ENCODE assay signal across 8 cellular contexts in the genomic region with DNA sequence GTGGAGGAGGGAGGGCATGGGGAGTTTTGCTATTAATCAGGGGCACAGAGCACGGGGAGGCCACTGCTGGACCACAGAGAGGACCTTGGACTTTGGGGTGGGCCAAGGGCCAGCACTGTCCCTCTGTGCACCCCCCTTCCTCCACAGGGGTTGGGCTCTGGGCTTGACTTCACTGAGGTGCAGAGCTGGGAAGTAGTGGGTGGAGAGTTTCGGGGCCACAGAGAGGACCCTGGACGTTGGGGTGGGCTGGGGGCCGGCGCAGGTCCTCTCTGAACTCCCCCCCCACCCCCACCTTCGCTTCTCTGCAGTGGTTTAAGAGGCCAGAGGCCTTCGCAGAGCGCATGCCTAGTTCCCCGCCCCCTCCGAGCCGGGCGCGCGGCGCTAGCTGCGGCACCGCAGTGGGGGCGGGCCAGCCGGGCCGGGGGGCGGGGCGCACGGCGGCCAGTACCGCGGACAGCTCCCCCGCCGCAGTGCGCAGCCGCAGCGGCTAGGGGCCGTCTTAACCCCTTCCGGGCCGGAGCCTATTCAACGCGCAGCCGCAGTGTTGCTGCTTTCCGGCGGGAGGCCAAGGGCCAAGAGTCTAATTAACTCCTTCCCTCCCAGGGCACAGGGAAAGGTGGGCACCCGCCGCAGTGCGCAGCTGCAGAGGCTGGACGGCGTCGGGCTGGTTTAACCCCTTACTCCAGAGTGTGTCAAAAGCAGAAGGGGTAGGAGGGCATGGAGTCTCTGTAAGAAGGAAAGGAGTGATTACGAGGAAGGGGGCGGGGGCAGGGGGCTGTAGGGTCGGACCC. TPM values are rescaled to one million over a fixed set of nuclear protein-coding genes. Genes with fewer than 3 reads are reported as not detected.
DNase-seq lines count a peak whose midpoint lies in the region; ATAC-seq and TF ChIP-seq lines count a peak whose summit lies in the region.

No MANE protein-coding gene starts in this region.

- H3F3A ChIP-seq in smooth muscle cell (ENCODE audit: low read depth), result peaks cover 8% of the 10 kb centered on the region

- H3K4me2 ChIP-seq in smooth muscle cell, result peak overlapping the region; percentile 82

- peaks cover 47% of the 10 kb centered on the region for H4K20me1 ChIP-seq in smooth muscle cell (ENCODE audit: low read depth)

- H3K36me3 Mint-ChIP-seq in activated naive CD4-positive, alpha-beta T cell treated with anti-CD3 and anti-CD28 coated beads, Interleukin-2, amount 50 U/mL, for 72 hours, result peaks cover 25 to 36% of the 10 kb centered on the region in 2 donors

- no peaks in the 10 kb centered on the region for H3K36me3 ChIP-seq in smooth muscle cell (ENCODE audit: low read depth)

- TF ChIP-seq CTCF in smooth muscle cell (IDR thresholded peaks at IDR 0.05; ENCODE audit: borderline replicate concordance, insufficient read depth, poor library complexity, severe bottlenecking), result no peak

- H3K27ac ChIP-seq in smooth muscle cell (ENCODE audit: low read depth), result no peak overlapping the region

- peaks cover 5% of the 10 kb centered on the region for H3K4me1 ChIP-seq in smooth muscle cell (ENCODE audit: low read depth)

- H3K27ac Mint-ChIP-seq in activated naive CD4-positive, alpha-beta T cell treated with anti-CD3 and anti-CD28 coated beads, Interleukin-2, amount 50 U/mL, for 72 hours, result no peak overlapping the region

- no peaks in the 10 kb centered on the region for H3K9me3 ChIP-seq in smooth muscle cell (replicated peaks; ENCODE audit: low read depth)

- peak; percentile 42 for DNase-seq in EL
- DNase-seq in NCI-H1105 treated with DMSO at 0.1 percent for 48 hours (lab: John Stamatoyannopoulos, UW), result peak; percentile 94
- DNase-seq in activated naive CD4-positive, alpha-beta T cell treated with anti-CD3 and anti-CD28 coated beads, Interleukin-2, amount 50 U/mL, for 72 hours (ENCODE audit: low spot score in 2 of 2), result peak; percentile 71 to 90
- DNase-seq in hippocampal formation (lab: John Stamatoyannopoulos, UW), result peak; percentile 34 to 54
- DNase-seq in smooth muscle cell (lab: John Stamatoyannopoulos, UW; ENCODE audit: unreplicated experiment), result peak; percentile 14

- H2AFZ ChIP-seq in smooth muscle cell (ENCODE audit: low read depth), result no peak overlapping the region

- peaks cover 0 to 9% of the 10 kb centered on the region in 2 donors for H3K9me3 Mint-ChIP-seq in activated naive CD4-positive, alpha-beta T cell treated with anti-CD3 and anti-CD28 coated beads, Interleukin-2, amount 50 U/mL, for 72 hours

- peak overlapping the region; percentile 30 for H3K4me3 ChIP-seq in smooth muscle cell

- no peaks in the 10 kb centered on the region for H3K79me2 ChIP-seq in smooth muscle cell (ENCODE audit: low read depth)

- ATAC-seq in SK-N-SH treated with all-trans-retinoic acid at 6 μM for 48 hours (peak; percentile 12; the same call in 2 of the 3 replicates), GM19463 (IDR thresholded peaks at IDR 0.05; ENCODE audit: unreplicated experiment) (no peak), GM21723 (IDR thresholded peaks at IDR 0.05; ENCODE audit: unreplicated experiment) (no peak)
- peak; percentile 25 to 34 for ATAC-seq in activated naive CD4-positive, alpha-beta T cell treated with anti-CD3 and anti-CD28 coated beads, Interleukin-2, amount 50 U/mL, for 72 hours

- 3% methylated on average over 26 of the region's 48 CpGs for WGBS in smooth muscle cell (ENCODE audit: low lambda C conversion rate)

- H3K9ac ChIP-seq in smooth muscle cell (ENCODE audit: low read depth), result no peak overlapping the region

- H3K27me3 ChIP-seq in smooth muscle cell (ENCODE audit: low read depth), result peaks cover 19% of the 10 kb centered on the region

TF ChIP-seq in SK-N-SH treated with all-trans-retinoic acid at 6 μM for 48 hours, 23 proteins besides CTCF, POLR2A, EP300 and RAD21 (continues in another document):
- TF ChIP-seq OSR1 (CRISPR knock-in tag; IDR thresholded peaks at IDR 0.05) (no peak), TCF4 (CRISPR knock-in tag; IDR thresholded peaks at IDR 0.05; ENCODE audit: borderline replicate concordance) (no peak), ISL1 (CRISPR knock-in tag; IDR thresholded peaks at IDR 0.05) (no peak), ZC3H10 (CRISPR knock-in tag; IDR thresholded peaks at IDR 0.05) (no peak), ARNTL (CRISPR knock-in tag; IDR thresholded peaks at IDR 0.05; ENCODE audit: borderline replicate concordance, low read depth) (no peak), ZNF565 (CRISPR knock-in tag; conservative IDR thresholded peaks at IDR 0.05; ENCODE audit: low read depth) (no peak), GLIS3 (CRISPR knock-in tag; IDR thresholded peaks at IDR 0.05) (no peak), CSDC2 (CRISPR knock-in tag; IDR thresholded peaks at IDR 0.05) (no peak), ESRRG (CRISPR knock-in tag; IDR thresholded peaks at IDR 0.05) (no peak), PPARA (CRISPR knock-in tag; IDR thresholded peaks at IDR 0.05; ENCODE audit: borderline replicate concordance) (no peak), SNAI2 (CRISPR knock-in tag; IDR thresholded peaks at IDR 0.05) (no peak)
- TF ChIP-seq, protein P1, sequence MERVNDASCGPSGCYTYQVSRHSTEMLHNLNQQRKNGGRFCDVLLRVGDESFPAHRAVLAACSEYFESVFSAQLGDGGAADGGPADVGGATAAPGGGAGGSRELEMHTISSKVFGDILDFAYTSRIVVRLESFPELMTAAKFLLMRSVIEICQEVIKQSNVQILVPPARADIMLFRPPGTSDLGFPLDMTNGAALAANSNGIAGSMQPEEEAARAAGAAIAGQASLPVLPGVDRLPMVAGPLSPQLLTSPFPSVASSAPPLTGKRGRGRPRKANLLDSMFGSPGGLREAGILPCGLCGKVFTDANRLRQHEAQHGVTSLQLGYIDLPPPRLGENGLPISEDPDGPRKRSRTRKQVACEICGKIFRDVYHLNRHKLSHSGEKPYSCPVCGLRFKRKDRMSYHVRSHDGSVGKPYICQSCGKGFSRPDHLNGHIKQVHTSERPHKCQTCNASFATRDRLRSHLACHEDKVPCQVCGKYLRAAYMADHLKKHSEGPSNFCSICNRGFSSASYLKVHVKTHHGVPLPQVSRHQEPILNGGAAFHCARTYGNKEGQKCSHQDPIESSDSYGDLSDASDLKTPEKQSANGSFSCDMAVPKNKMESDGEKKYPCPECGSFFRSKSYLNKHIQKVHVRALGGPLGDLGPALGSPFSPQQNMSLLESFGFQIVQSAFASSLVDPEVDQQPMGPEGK (CRISPR knock-in tag; IDR thresholded peaks at IDR 0.05; ENCODE audit: borderline replicate concordance), result no peak
- TF ChIP-seq, protein P2, sequence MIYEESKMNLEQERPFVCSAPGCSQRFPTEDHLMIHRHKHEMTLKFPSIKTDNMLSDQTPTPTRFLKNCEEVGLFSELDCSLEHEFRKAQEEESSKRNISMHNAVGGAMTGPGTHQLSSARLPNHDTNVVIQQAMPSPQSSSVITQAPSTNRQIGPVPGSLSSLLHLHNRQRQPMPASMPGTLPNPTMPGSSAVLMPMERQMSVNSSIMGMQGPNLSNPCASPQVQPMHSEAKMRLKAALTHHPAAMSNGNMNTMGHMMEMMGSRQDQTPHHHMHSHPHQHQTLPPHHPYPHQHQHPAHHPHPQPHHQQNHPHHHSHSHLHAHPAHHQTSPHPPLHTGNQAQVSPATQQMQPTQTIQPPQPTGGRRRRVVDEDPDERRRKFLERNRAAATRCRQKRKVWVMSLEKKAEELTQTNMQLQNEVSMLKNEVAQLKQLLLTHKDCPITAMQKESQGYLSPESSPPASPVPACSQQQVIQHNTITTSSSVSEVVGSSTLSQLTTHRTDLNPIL (CRISPR knock-in tag; IDR thresholded peaks at IDR 0.05; ENCODE audit: low read depth), result no peak
- TF ChIP-seq, protein P3, sequence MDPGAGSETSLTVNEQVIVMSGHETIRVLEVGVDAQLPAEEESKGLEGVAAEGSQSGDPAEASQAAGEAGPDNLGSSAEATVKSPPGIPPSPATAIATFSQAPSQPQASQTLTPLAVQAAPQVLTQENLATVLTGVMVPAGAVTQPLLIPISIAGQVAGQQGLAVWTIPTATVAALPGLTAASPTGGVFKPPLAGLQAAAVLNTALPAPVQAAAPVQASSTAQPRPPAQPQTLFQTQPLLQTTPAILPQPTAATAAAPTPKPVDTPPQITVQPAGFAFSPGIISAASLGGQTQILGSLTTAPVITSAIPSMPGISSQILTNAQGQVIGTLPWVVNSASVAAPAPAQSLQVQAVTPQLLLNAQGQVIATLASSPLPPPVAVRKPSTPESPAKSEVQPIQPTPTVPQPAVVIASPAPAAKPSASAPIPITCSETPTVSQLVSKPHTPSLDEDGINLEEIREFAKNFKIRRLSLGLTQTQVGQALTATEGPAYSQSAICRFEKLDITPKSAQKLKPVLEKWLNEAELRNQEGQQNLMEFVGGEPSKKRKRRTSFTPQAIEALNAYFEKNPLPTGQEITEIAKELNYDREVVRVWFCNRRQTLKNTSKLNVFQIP (CRISPR knock-in tag; IDR thresholded peaks at IDR 0.05; ENCODE audit: borderline replicate concordance, low read depth), result no peak
- TF ChIP-seq, protein P4, sequence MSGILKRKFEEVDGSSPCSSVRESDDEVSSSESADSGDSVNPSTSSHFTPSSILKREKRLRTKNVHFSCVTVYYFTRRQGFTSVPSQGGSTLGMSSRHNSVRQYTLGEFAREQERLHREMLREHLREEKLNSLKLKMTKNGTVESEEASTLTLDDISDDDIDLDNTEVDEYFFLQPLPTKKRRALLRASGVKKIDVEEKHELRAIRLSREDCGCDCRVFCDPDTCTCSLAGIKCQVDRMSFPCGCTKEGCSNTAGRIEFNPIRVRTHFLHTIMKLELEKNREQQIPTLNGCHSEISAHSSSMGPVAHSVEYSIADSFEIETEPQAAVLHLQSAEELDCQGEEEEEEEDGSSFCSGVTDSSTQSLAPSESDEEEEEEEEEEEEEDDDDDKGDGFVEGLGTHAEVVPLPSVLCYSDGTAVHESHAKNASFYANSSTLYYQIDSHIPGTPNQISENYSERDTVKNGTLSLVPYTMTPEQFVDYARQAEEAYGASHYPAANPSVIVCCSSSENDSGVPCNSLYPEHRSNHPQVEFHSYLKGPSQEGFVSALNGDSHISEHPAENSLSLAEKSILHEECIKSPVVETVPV (CRISPR knock-in tag; IDR thresholded peaks at IDR 0.05), result no peak

RNA-seq across cellular contexts. Expression of a gene that starts 3.7 kb away (rescaled TPM):
- 10 to 100 TPM in 1 of 2 donors, 1 to 10 TPM in 1; 5.1 to 24.1 TPM for total RNA-seq in activated naive CD4-positive, alpha-beta T cell treated with anti-CD3 and anti-CD28 coated beads, Interleukin-2, amount 50 U/mL, for 72 hours
- total RNA-seq in smooth muscle cell, result 0.54 and 1.4 TPM in 2 replicates
- 0.46 and 1.3 TPM in 2 replicates for polyA plus RNA-seq in smooth muscle cell

RNA-seq across cellular contexts. Expression of a gene that starts 39.9 kb away (rescaled TPM):
- 100 to 1,000 TPM in 1 of 2 donors, 10 to 100 TPM in 1; 90.8 to 166 TPM for total RNA-seq in activated naive CD4-positive, alpha-beta T cell treated with anti-CD3 and anti-CD28 coated beads, Interleukin-2, amount 50 U/mL, for 72 hours
- 0.27 and 0.72 TPM in 2 replicates for total RNA-seq in smooth muscle cell
- 0.65 and 2.1 TPM in 2 replicates for polyA plus RNA-seq in smooth muscle cell

RNA-seq across cellular contexts. Expression of a gene that starts 50.8 kb away (rescaled TPM):
- total RNA-seq in activated naive CD4-positive, alpha-beta T cell treated with anti-CD3 and anti-CD28 coated beads, Interleukin-2, amount 50 U/mL, for 72 hours, result 10 to 100 TPM; 51.1 to 61.2 TPM
- total RNA-seq in smooth muscle cell, result 39.5 and 48.3 TPM in 2 replicates
- 69.7 and 85.7 TPM in 2 replicates for polyA plus RNA-seq in smooth muscle cell

RNA-seq across cellular contexts. Expression of a gene that starts 58.6 kb away (rescaled TPM):
- 100 to 1,000 TPM; 183 to 254 TPM for total RNA-seq in activated naive CD4-positive, alpha-beta T cell treated with anti-CD3 and anti-CD28 coated beads, Interleukin-2, amount 50 U/mL, for 72 hours
- total RNA-seq in smooth muscle cell, result 14.9 and 16.0 TPM in 2 replicates
- 37.6 and 41.6 TPM in 2 replicates for polyA plus RNA-seq in smooth muscle cell

Comparison
In these comparisons a context has a peak if more than half of its experiments do, and no peak if none do; other contexts are left out.
1. DNase-seq: peak in every context shown above with its lines; median percentile 94 in NCI-H1105 treated with DMSO at 0.1 percent for 48 hours; 80 in activated naive CD4-positive, alpha-beta T cell treated with anti-CD3 and anti-CD28 coated beads, Interleukin-2, amount 50 U/mL, for 72 hours; 44 in hippocampal formation; 42 in EL; 14 in smooth muscle cell.
2. ATAC-seq: peak in SK-N-SH treated with all-trans-retinoic acid at 6 μM for 48 hours (single experiment) and activated naive CD4-positive, alpha-beta T cell treated with anti-CD3 and anti-CD28 coated beads, Interleukin-2, amount 50 U/mL, for 72 hours (2 of 2); none in GM19463 (single experiment) and GM21723 (single experiment).
3. RNA of a gene that starts 39.9 kb away (total RNA-seq): 90.8 to 166 TPM in activated naive CD4-positive, alpha-beta T cell treated with anti-CD3 and anti-CD28 coated beads, Interleukin-2, amount 50 U/mL, for 72 hours; 0.27 to 0.72 TPM in smooth muscle cell; every median in the first group is over 10 times any median in the second.